In genomic region chr4:4871267-4872147, GRCh38 we compare ENCODE assay signal across 1 cellular context.
TF ChIP-seq lines count a peak whose summit lies in the region.

No MANE protein-coding gene starts in this region.

TF ChIP-seq in SK-N-SH treated with all-trans-retinoic acid at 6 μM for 48 hours, 23 proteins besides CTCF, POLR2A, EP300 and RAD21 (continued from another document):
- no peak for TF ChIP-seq CSRNP3 (CRISPR knock-in tag; IDR thresholded peaks at IDR 0.05)
- no peak for TF ChIP-seq ZNF70 (CRISPR knock-in tag; IDR thresholded peaks at IDR 0.05)
- no peak for TF ChIP-seq BACH2 (CRISPR knock-in tag; IDR thresholded peaks at IDR 0.05; ENCODE audit: borderline replicate concordance)
- no peak for TF ChIP-seq ZFP30 (CRISPR knock-in tag; IDR thresholded peaks at IDR 0.05)
- no peak for TF ChIP-seq ZC3H10 (CRISPR knock-in tag; IDR thresholded peaks at IDR 0.05)
- TF ChIP-seq PPARA (CRISPR knock-in tag; IDR thresholded peaks at IDR 0.05; ENCODE audit: borderline replicate concordance): no peak
- no peak for TF ChIP-seq ARNTL (CRISPR knock-in tag; IDR thresholded peaks at IDR 0.05; ENCODE audit: borderline replicate concordance, low read depth)
- TF ChIP-seq TOX (CRISPR knock-in tag; IDR thresholded peaks at IDR 0.05; ENCODE audit: borderline replicate concordance): no peak
- no peak for TF ChIP-seq CREB5 (CRISPR knock-in tag; IDR thresholded peaks at IDR 0.05; ENCODE audit: low read depth)
- no peak for TF ChIP-seq TCF4 (CRISPR knock-in tag; IDR thresholded peaks at IDR 0.05; ENCODE audit: borderline replicate concordance)
- no peak for TF ChIP-seq ZNF8 (CRISPR knock-in tag; IDR thresholded peaks at IDR 0.05)
- no peak for TF ChIP-seq ZFP3 (CRISPR knock-in tag; IDR thresholded peaks at IDR 0.05)
- no peak for TF ChIP-seq POU6F1 (CRISPR knock-in tag; IDR thresholded peaks at IDR 0.05; ENCODE audit: borderline replicate concordance, low read depth)
- no peak for TF ChIP-seq RARB (CRISPR knock-in tag; IDR thresholded peaks at IDR 0.05)
- no peak for TF ChIP-seq ISL1 (CRISPR knock-in tag; IDR thresholded peaks at IDR 0.05)
- TF ChIP-seq OSR1 (CRISPR knock-in tag; IDR thresholded peaks at IDR 0.05): no peak
- TF ChIP-seq TSHZ2 (CRISPR knock-in tag; IDR thresholded peaks at IDR 0.05): no peak
- TF ChIP-seq PATZ1 (CRISPR knock-in tag; IDR thresholded peaks at IDR 0.05; ENCODE audit: borderline replicate concordance): no peak
